Comparison of ENCODE assay signal across 39 cellular contexts in the genomic region with DNA sequence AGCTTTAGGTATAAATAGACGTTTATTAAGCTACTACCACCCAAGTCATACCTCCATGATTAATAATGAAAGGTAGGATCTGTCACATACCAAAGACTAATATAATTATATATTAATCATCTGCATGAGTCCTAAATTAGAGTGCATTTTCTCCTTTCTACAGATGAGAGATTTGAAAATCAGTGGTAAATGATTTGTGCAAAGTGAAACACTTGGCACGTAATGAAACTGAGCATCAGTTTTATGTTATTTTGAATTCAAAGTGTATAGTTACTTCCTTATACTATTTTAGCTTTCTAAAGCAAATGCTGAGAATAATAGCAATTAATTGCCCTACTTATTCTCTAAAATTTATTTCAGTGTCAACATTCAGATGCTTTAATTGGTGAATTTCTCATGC.
"Had no signal": no experiment of that assay in that cellular context is flagged by ENCODE, and none has a peak within 500 bp of the region (broad histone marks: within the 10 kb centered on the region; RNA-seq: fewer than 3 reads in every experiment).

No MANE protein-coding gene starts in this region.

- H3K9me3 ChIP-seq: adrenal gland, ascending aorta, body of pancreas, breast epithelium had no signal

- H3K4me3 ChIP-seq: adrenal gland, ascending aorta, body of pancreas, breast epithelium, cardiac muscle cell had no signal

- H3K27me3 ChIP-seq: adrenal gland, ascending aorta, body of pancreas, brain microvascular endothelial cell, breast epithelium, cardiac muscle cell had no signal

- H3K36me3 ChIP-seq: adrenal gland, ascending aorta, brain microvascular endothelial cell, breast epithelium, cardiac muscle cell had no signal

- H3K27ac ChIP-seq: adrenal gland, ascending aorta, body of pancreas, brain microvascular endothelial cell, breast epithelium, cardiac muscle cell had no signal

- DNase-seq: activated effector memory CD4-positive, alpha-beta T cell treated with anti-CD3 and anti-CD28 coated beads, Interleukin-2, amount 50 U/mL, for 16 hours; activated effector memory CD4-positive, alpha-beta T cell treated with Interleukin-2 at 50 U/mL for 16 hours; activated gamma-delta T cell; activated gamma-delta T cell treated with Interleukin-2 at 50 U/mL for 16 hours; activated naive CD4-positive, alpha-beta T cell; activated naive CD4-positive, alpha-beta T cell treated with anti-CD3 and anti-CD28 coated beads for 36 hours; activated naive CD4-positive, alpha-beta T cell treated with anti-CD3 and anti-CD28 coated beads, Interleukin-2, amount 10 ng/mL, durations not matched to agents 7 days and 5 days; activated naive CD4-positive, alpha-beta T cell treated with anti-CD3 and anti-CD28 coated beads, Interleukin-2, amount 50 U/mL, for 16 hours; activated naive CD4-positive, alpha-beta T cell treated with Interleukin-2 at 50 U/mL for 16 hours; activated naive CD8-positive, alpha-beta T cell treated with anti-CD3 and anti-CD28 coated beads for 36 hours; activated naive CD8-positive, alpha-beta T cell treated with anti-CD3 and anti-CD28 coated beads, Interleukin-2, amount 10 ng/mL, durations not matched to agents 7 days and 5 days; activated naive CD8-positive, alpha-beta T cell treated with anti-CD3 and anti-CD28 coated beads, Interleukin-2, amount 50 U/mL, for 24 hours; activated T-cell treated with anti-CD3 and anti-CD28 coated beads, Interleukin-2, amount 50 U/mL, for 24 hours; activated T-cell treated with anti-CD3 and anti-CD28 coated beads, Interleukin-2, amount 50 U/mL, for 4 hours; activated T-cell treated with anti-CD3 and anti-CD28 coated beads, Interleukin-2, amount 50 U/mL, for 48 hours; adrenal gland; amniotic stem cell; amygdala; anterior cingulate cortex; aorta; body of pancreas; brain microvascular endothelial cell; caudate nucleus; central memory CD4-positive, alpha-beta T cell; cerebellar nuclear complex had no signal

- H3K4me1 ChIP-seq: adrenal gland, ascending aorta, body of pancreas, breast epithelium had no signal

- ATAC-seq: activated naive CD4-positive, alpha-beta T cell treated with anti-CD3 and anti-CD28 coated beads, Interleukin-2, amount 50 U/mL, for 72 hours; activated naive CD8-positive, alpha-beta T cell treated with anti-CD3 and anti-CD28 coated beads, Interleukin-2, amount 50 U/mL, for 24 hours; activated T-cell treated with anti-CD3 and anti-CD28 coated beads, Interleukin-2, amount 50 U/mL, for 4 hours; activated T-helper 17 cell treated with anti-CD3 and anti-CD28 coated beads, Interleukin-2, amount 50 U/mL, for 72 hours; body of pancreas had no signal

- FAIRE-seq: astrocyte, bronchial epithelial cell, colon had no signal

- H3K27me3 Mint-ChIP-seq: activated naive CD4-positive, alpha-beta T cell treated with anti-CD3 and anti-CD28 coated beads, Interleukin-2, amount 10 ng/mL, durations not matched to agents 7 days and 5 days; activated naive CD4-positive, alpha-beta T cell treated with anti-CD3 and anti-CD28 coated beads, Interleukin-2, amount 50 U/mL, for 24 hours; activated naive CD8-positive, alpha-beta T cell; activated naive CD8-positive, alpha-beta T cell treated with anti-CD3 and anti-CD28 coated beads for 36 hours; activated naive CD8-positive, alpha-beta T cell treated with anti-CD3 and anti-CD28 coated beads, Interleukin-2, amount 10 ng/mL, durations not matched to agents 7 days and 5 days; activated naive CD8-positive, alpha-beta T cell treated with anti-CD3 and anti-CD28 coated beads, Interleukin-2, amount 50 U/mL, for 24 hours; activated T-cell treated with anti-CD3 and anti-CD28 coated beads, Interleukin-2, amount 50 U/mL, for 24 hours; activated T-helper 17 cell treated with anti-CD3 and anti-CD28 coated beads, Interleukin-2, amount 50 U/mL, for 72 hours; brain; central memory CD8-positive, alpha-beta T cell had no signal

- H3K36me3 Mint-ChIP-seq: activated naive CD4-positive, alpha-beta T cell treated with anti-CD3 and anti-CD28 coated beads, Interleukin-2, amount 10 ng/mL, durations not matched to agents 7 days and 5 days; activated naive CD4-positive, alpha-beta T cell treated with anti-CD3 and anti-CD28 coated beads, Interleukin-2, amount 50 U/mL, for 24 hours; activated naive CD4-positive, alpha-beta T cell treated with anti-CD3 and anti-CD28 coated beads, Interleukin-2, amount 50 U/mL, for 72 hours; activated naive CD8-positive, alpha-beta T cell; activated naive CD8-positive, alpha-beta T cell treated with anti-CD3 and anti-CD28 coated beads for 36 hours; activated naive CD8-positive, alpha-beta T cell treated with anti-CD3 and anti-CD28 coated beads, Interleukin-2, amount 10 ng/mL, durations not matched to agents 7 days and 5 days; brain had no signal

- H3K9me3 Mint-ChIP-seq: activated naive CD4-positive, alpha-beta T cell treated with anti-CD3 and anti-CD28 coated beads for 36 hours; activated naive CD4-positive, alpha-beta T cell treated with anti-CD3 and anti-CD28 coated beads, Interleukin-2, amount 10 ng/mL, durations not matched to agents 7 days and 5 days; activated naive CD4-positive, alpha-beta T cell treated with anti-CD3 and anti-CD28 coated beads, Interleukin-2, amount 50 U/mL, for 24 hours; activated naive CD8-positive, alpha-beta T cell treated with anti-CD3 and anti-CD28 coated beads, Interleukin-2, amount 10 ng/mL, durations not matched to agents 7 days and 5 days; activated T-helper 1 cell treated with anti-CD3 and anti-CD28 coated beads, Interleukin-12 subunit alpha, Interleukin-12 subunit beta, Interleukin-2, Interleukin-4 antibody, amounts not matched to agents 30 ng/mL and 10 ng/mL and 1 ng/mL, durations not matched to agents 14 hours and 24 hours and 36 hours; brain had no signal

- H3K27ac Mint-ChIP-seq: activated naive CD4-positive, alpha-beta T cell treated with anti-CD3 and anti-CD28 coated beads for 36 hours; activated naive CD4-positive, alpha-beta T cell treated with anti-CD3 and anti-CD28 coated beads, Interleukin-2, amount 10 ng/mL, durations not matched to agents 7 days and 5 days; activated naive CD4-positive, alpha-beta T cell treated with anti-CD3 and anti-CD28 coated beads, Interleukin-2, amount 50 U/mL, for 24 hours; activated naive CD4-positive, alpha-beta T cell treated with anti-CD3 and anti-CD28 coated beads, Interleukin-2, amount 50 U/mL, for 72 hours; activated naive CD8-positive, alpha-beta T cell; activated naive CD8-positive, alpha-beta T cell treated with anti-CD3 and anti-CD28 coated beads for 36 hours; activated naive CD8-positive, alpha-beta T cell treated with anti-CD3 and anti-CD28 coated beads, Interleukin-2, amount 10 ng/mL, durations not matched to agents 7 days and 5 days; activated naive CD8-positive, alpha-beta T cell treated with anti-CD3 and anti-CD28 coated beads, Interleukin-2, amount 50 U/mL, for 24 hours; activated T-cell treated with anti-CD3 and anti-CD28 coated beads, Interleukin-2, amount 50 U/mL, for 24 hours; activated T-helper 1 cell treated with anti-CD3 and anti-CD28 coated beads, Interleukin-12 subunit alpha, Interleukin-12 subunit beta, Interleukin-2, Interleukin-4 antibody, amounts not matched to agents 30 ng/mL and 10 ng/mL and 1 ng/mL, durations not matched to agents 14 hours and 24 hours and 36 hours; activated T-helper 17 cell treated with anti-CD3 and anti-CD28 coated beads, Interleukin-2, amount 50 U/mL, for 72 hours; activated T-helper 2 cell treated with anti-CD3 and anti-CD28 coated beads, Interferon-gamma antibody, Interleukin-2, Interleukin-4, amounts not matched to agents 10 μg/mL and 5 μg/mL and 100 μg/mL, durations not matched to agents 14 hours and 24 hours and 36 hours; brain had no signal

- H3K4me1 Mint-ChIP-seq: activated naive CD4-positive, alpha-beta T cell treated with anti-CD3 and anti-CD28 coated beads, Interleukin-2, amount 10 ng/mL, durations not matched to agents 7 days and 5 days; activated naive CD4-positive, alpha-beta T cell treated with anti-CD3 and anti-CD28 coated beads, Interleukin-2, amount 50 U/mL, for 24 hours; activated naive CD8-positive, alpha-beta T cell treated with anti-CD3 and anti-CD28 coated beads for 36 hours; activated naive CD8-positive, alpha-beta T cell treated with anti-CD3 and anti-CD28 coated beads, Interleukin-2, amount 10 ng/mL, durations not matched to agents 7 days and 5 days; activated naive CD8-positive, alpha-beta T cell treated with anti-CD3 and anti-CD28 coated beads, Interleukin-2, amount 50 U/mL, for 24 hours; activated T-helper 17 cell treated with anti-CD3 and anti-CD28 coated beads, Interleukin-2, amount 50 U/mL, for 72 hours; brain; central memory CD8-positive, alpha-beta T cell had no signal

- H3K4me3 Mint-ChIP-seq: activated naive CD4-positive, alpha-beta T cell treated with anti-CD3 and anti-CD28 coated beads for 36 hours; activated naive CD4-positive, alpha-beta T cell treated with anti-CD3 and anti-CD28 coated beads, Interleukin-2, amount 10 ng/mL, durations not matched to agents 7 days and 5 days; activated naive CD4-positive, alpha-beta T cell treated with anti-CD3 and anti-CD28 coated beads, Interleukin-2, amount 50 U/mL, for 24 hours; activated naive CD8-positive, alpha-beta T cell; activated naive CD8-positive, alpha-beta T cell treated with anti-CD3 and anti-CD28 coated beads for 36 hours; activated naive CD8-positive, alpha-beta T cell treated with anti-CD3 and anti-CD28 coated beads, Interleukin-2, amount 10 ng/mL, durations not matched to agents 7 days and 5 days; activated naive CD8-positive, alpha-beta T cell treated with anti-CD3 and anti-CD28 coated beads, Interleukin-2, amount 50 U/mL, for 24 hours; activated T-cell treated with anti-CD3 and anti-CD28 coated beads, Interleukin-2, amount 50 U/mL, for 24 hours; activated T-cell treated with anti-CD3 and anti-CD28 coated beads, Interleukin-2, amount 50 U/mL, for 4 hours; activated T-helper 1 cell treated with anti-CD3 and anti-CD28 coated beads, Interleukin-12 subunit alpha, Interleukin-12 subunit beta, Interleukin-2, Interleukin-4 antibody, amounts not matched to agents 30 ng/mL and 10 ng/mL and 1 ng/mL, durations not matched to agents 14 hours and 24 hours and 36 hours; activated T-helper 17 cell treated with anti-CD3 and anti-CD28 coated beads, Interleukin-2, amount 50 U/mL, for 72 hours; brain; central memory CD8-positive, alpha-beta T cell had no signal
